4 cellular contexts compared by ENCODE assay signal in genomic region chr1:158691149-158691548, GRCh38. TPM values are rescaled to one million over a fixed set of nuclear protein-coding genes. Genes with fewer than 3 reads are reported as not detected.
"Had no signal": no experiment of that assay in that cellular context is flagged by ENCODE, and none has a peak within 500 bp of the region (broad histone marks: within the 10 kb centered on the region; RNA-seq: fewer than 3 reads in every experiment).

No MANE protein-coding gene starts in this region.

RNA-seq across cellular contexts. Expression of gene SPTA1, which starts 4.6 kb away (rescaled TPM):
- total RNA-seq: LHCN-M2, MCF 10A had no signal

RNA-seq across cellular contexts. Expression of gene OR6K2, which starts 9.3 kb away (rescaled TPM):
- total RNA-seq: LHCN-M2, M059J, MCF 10A, NCI-H460 had no signal

RNA-seq across cellular contexts. Expression of gene OR6K3, which starts 29.4 kb away (rescaled TPM):
- total RNA-seq: LHCN-M2, M059J, MCF 10A, NCI-H460 had no signal
